ENCODE assay signal across 9 cellular contexts in genomic region chr3:49805884-49806701, GRCh38. TPM values are rescaled to one million over a fixed set of nuclear protein-coding genes. Genes with fewer than 3 reads are reported as not detected.
A peak's percentile ranks its signal among the peaks of the same experiment; 100 is the strongest.
DNase-seq lines count a peak whose midpoint lies in the region; ATAC-seq and TF ChIP-seq lines count a peak whose summit lies in the region.
"Had no signal": no experiment of that assay in that cellular context is flagged by ENCODE, and none has a peak within 500 bp of the region (broad histone marks: within the 10 kb centered on the region; RNA-seq: fewer than 3 reads in every experiment).

No MANE protein-coding gene starts in this region.

- peak overlapping the region; percentile 99 for H2BK12ac ChIP-seq in mesenchymal stem cell (ENCODE audit: low read length in 2 of 2)

- peak overlapping the region; percentile 100 for H4K91ac ChIP-seq in mesenchymal stem cell (ENCODE audit: low read length)

- H2BK120ac ChIP-seq in mesenchymal stem cell (ENCODE audit: low read depth, low read length): peak overlapping the region; percentile 99

- H3K23ac ChIP-seq in mesenchymal stem cell (ENCODE audit: low read length in 2 of 2): peak overlapping the region; percentile 79 to 87

- H3K4me3 ChIP-seq in body of pancreas (no peak overlapping the region), mesenchymal stem cell (ENCODE audit: insufficient read depth in 1 of 2, low read depth in 1 of 2, low read length in 2 of 2) (peak overlapping the region in 1 of 2 experiments; percentile 64), vagina (peak overlapping the region in 1 of 2 donors; percentile 82)

- H3K27me3 ChIP-seq in body of pancreas (no peaks in the 10 kb centered on the region), mesenchymal stem cell (ENCODE audit: control insufficient read depth in 1 of 2, insufficient read depth in 1 of 2, low read length in 2 of 2) (peaks cover 0 to 21% of the 10 kb centered on the region in 2 experiments), vagina (no peaks in the 10 kb centered on the region)

- H2BK5ac ChIP-seq in mesenchymal stem cell (ENCODE audit: low read depth, low read length, poor library complexity, severe bottlenecking): no peak overlapping the region

- H3K9ac ChIP-seq in mesenchymal stem cell (ENCODE audit: low read length): peak overlapping the region; percentile 78

- H3K18ac ChIP-seq in mesenchymal stem cell (ENCODE audit: low read depth in 1 of 2, low read length in 2 of 2): peak overlapping the region; percentile 99

- peak overlapping the region in 1 of 2 experiments; percentile 98 for H3K14ac ChIP-seq in mesenchymal stem cell (ENCODE audit: low read length in 2 of 2)

- intact Hi-C loops in Right ventricle myocardium superior (cut with DNase I) (no loop called here), cardiac septum (cut with DNase I) (no loop called here), body of pancreas (cut with DNase I) (loop anchor here (5.0 kb wide), 1 partner anchor 101 kb away; no protein-coding TSS in a partner anchor), vagina (cut with DNase I) (no loop called here)

- H3K36me3 ChIP-seq in body of pancreas (replicated peaks in 1 of 2; ENCODE audit: insufficient read depth in 1 of 2, low read depth in 2 of 2) (no peaks in the 10 kb centered on the region), mesenchymal stem cell (ENCODE audit: control insufficient read depth in 1 of 2, insufficient read depth in 2 of 2, low read depth in 1 of 2, low read length in 2 of 2) (peaks cover 3 to 35% of the 10 kb centered on the region in 2 experiments), vagina (peaks cover 0 to 9% of the 10 kb centered on the region in 2 donors)

- H4K8ac ChIP-seq in mesenchymal stem cell (ENCODE audit: low read length): peak overlapping the region; percentile 100

- H2AFZ ChIP-seq in mesenchymal stem cell (ENCODE audit: low read depth, low read length): no peak overlapping the region

- H3K9me3 ChIP-seq in body of pancreas: no peaks in the 10 kb centered on the region
- H3K9me3 ChIP-seq in mesenchymal stem cell (ENCODE audit: control insufficient read depth, low read length): no peaks in the 10 kb centered on the region
- H3K9me3 ChIP-seq in vagina: no peaks in the 10 kb centered on the region

- TF ChIP-seq CTCF in body of pancreas (IDR thresholded peaks at IDR 0.05): no peak
- TF ChIP-seq CTCF in vagina (IDR thresholded peaks at IDR 0.05): no peak

- H3K4me1 ChIP-seq in body of pancreas (peaks cover 50% of the 10 kb centered on the region), mesenchymal stem cell (ENCODE audit: control insufficient read depth, insufficient read depth, low read depth, low read length) (peaks cover 10% of the 10 kb centered on the region), vagina (peaks cover 49% of the 10 kb centered on the region)

- H2BK15ac ChIP-seq in mesenchymal stem cell (ENCODE audit: low read depth, poor library complexity, severe bottlenecking): peak overlapping the region; percentile 99

- H3K4me2 ChIP-seq in mesenchymal stem cell (ENCODE audit: low read length, poor library complexity, severe bottlenecking): no peak overlapping the region

- TF ChIP-seq POLR2A in body of pancreas (IDR thresholded peaks at IDR 0.05) (no peak), vagina (IDR thresholded peaks at IDR 0.05) (no peak)

- no peaks in the 10 kb centered on the region for H3K79me1 ChIP-seq in mesenchymal stem cell (replicated peaks; ENCODE audit: low read length, poor library complexity, severe bottlenecking)

- H3K4ac ChIP-seq in mesenchymal stem cell (ENCODE audit: low read depth in 1 of 2, low read length in 2 of 2): peak overlapping the region; percentile 100

- 50 to 67% methylated on average over 4 to 11 of the region's 11 CpGs for WGBS in body of pancreas, 2 donors
- WGBS in mesenchymal stem cell: 14% methylated on average over 9 of the region's 11 CpGs

- H3K27ac ChIP-seq in body of pancreas: peak overlapping the region in 3 of 4 donors; percentile 22 to 73 (median 65)
- H3K27ac ChIP-seq in mesenchymal stem cell (ENCODE audit: low read length, poor library complexity, severe bottlenecking): no peak overlapping the region
- peak overlapping the region; percentile 98 for H3K27ac ChIP-seq in vagina

- no peak for ATAC-seq in Right ventricle myocardium superior (ENCODE audit: poor library complexity)
- no peak for ATAC-seq in body of pancreas
- ATAC-seq in HG03354 (IDR thresholded peaks at IDR 0.05; ENCODE audit: poor library complexity, severe bottlenecking, unreplicated experiment): no peak

- no peak overlapping the region for H2AK5ac ChIP-seq in mesenchymal stem cell (ENCODE audit: low read length, severe bottlenecking)

- peak; percentile 55 for DNase-seq in Right ventricle myocardium superior
- DNase-seq in cardiac septum (ENCODE audit: low spot score): no peak
- peak in 1 of 4 donors; percentile 25 for DNase-seq in body of pancreas
- DNase-seq in mesenchymal stem cell: peak; percentile 75
- no peak for DNase-seq in vagina (ENCODE audit: extremely low spot score in 2 of 2)
- no peak for DNase-seq in NCI-H146 (lab: John Stamatoyannopoulos, UW)
- DNase-seq in activated CD8-positive, alpha-beta memory T cell treated with anti-CD3 and anti-CD28 coated beads, Interleukin-2, amount 50 U/mL, for 48 hours: no peak

RNA-seq across cellular contexts. Expression of gene INKA1, which starts 3.0 kb away (rescaled TPM):
- total RNA-seq in Right ventricle myocardium superior: 2.9 TPM
- 1.9 TPM for total RNA-seq in cardiac septum
- 1 to 10 TPM in 1 of 2 donors, not detected in 1; 2.6 TPM for total RNA-seq in body of pancreas
- 12.4 TPM for polyA plus RNA-seq in mesenchymal stem cell (2013, experiment 1 of 2)
- 13.4 TPM for polyA plus RNA-seq in mesenchymal stem cell (2013, experiment 2 of 2)
- 12.5 TPM for total RNA-seq in vagina

RNA-seq across cellular contexts. Expression of gene CDHR4, which starts 6.4 kb away (rescaled TPM):
- total RNA-seq in Right ventricle myocardium superior (not detected), cardiac septum (not detected), body of pancreas (under 1 TPM in 1 of 2 donors, not detected in 1; 0.26 TPM), vagina (not detected)
- polyA plus RNA-seq in mesenchymal stem cell (2013, experiment 1 of 2): 0.61 TPM
- polyA plus RNA-seq in mesenchymal stem cell (2013, experiment 2 of 2): 0.52 TPM
- total RNA-seq: SK-MEL-5 had no signal

RNA-seq across cellular contexts. Expression of gene UBA7, which starts 7.7 kb away (rescaled TPM):
- total RNA-seq in Right ventricle myocardium superior: 19.7 TPM
- 20.0 TPM for total RNA-seq in cardiac septum
- total RNA-seq in body of pancreas: 10 to 100 TPM; 39.2 to 86.4 TPM
- 33.2 TPM for polyA plus RNA-seq in mesenchymal stem cell (2013, experiment 1 of 2)
- 32.7 TPM for polyA plus RNA-seq in mesenchymal stem cell (2013, experiment 2 of 2)
- 68.3 TPM for total RNA-seq in vagina

RNA-seq across cellular contexts. Expression of gene IP6K1, which starts 19.8 kb away (rescaled TPM):
- total RNA-seq in Right ventricle myocardium superior (14.8 TPM), cardiac septum (19.7 TPM), body of pancreas (10 to 100 TPM; 19.8 to 27.5 TPM), vagina (46.2 TPM)
- polyA plus RNA-seq in mesenchymal stem cell (2013, experiment 1 of 2): 21.9 TPM
- 23.3 TPM for polyA plus RNA-seq in mesenchymal stem cell (2013, experiment 2 of 2)

RNA-seq across cellular contexts. Expression of gene TRAIP, which starts 50.3 kb away (rescaled TPM):
- total RNA-seq in Right ventricle myocardium superior (1.7 TPM), cardiac septum (2.0 TPM), body of pancreas (1 to 10 TPM; 1.8 to 3.6 TPM), vagina (17.4 TPM)
- 2.3 TPM for polyA plus RNA-seq in mesenchymal stem cell (2013, experiment 1 of 2)
- 1.8 TPM for polyA plus RNA-seq in mesenchymal stem cell (2013, experiment 2 of 2)

Comparison
In these comparisons a context has a peak if more than half of its experiments do, and no peak if none do; other contexts are left out.
1. DNase-seq: peak in Right ventricle myocardium superior (single experiment) and mesenchymal stem cell (single experiment); none in cardiac septum (single experiment), vagina (0 of 2), NCI-H146 (single experiment) and activated CD8-positive, alpha-beta memory T cell treated with anti-CD3 and anti-CD28 coated beads, Interleukin-2, amount 50 U/mL, for 48 hours (single experiment).